In genomic region chr17:82328994-82329507, GRCh38 we compare ENCODE assay signal across 1 cellular context.
TF ChIP-seq lines count a peak whose summit lies in the region.

No MANE protein-coding gene starts in this region.

TF ChIP-seq in K562, 482 proteins besides CTCF, POLR2A, EP300 and RAD21:
- TF ChIP-seq ZNF766 (CRISPR knock-in tag; conservative IDR thresholded peaks at IDR 0.05) (no peak), ZNF511 (CRISPR knock-in tag; IDR thresholded peaks at IDR 0.05) (no peak), FOXP1 (CRISPR knock-in tag; IDR thresholded peaks at IDR 0.05) (no peak), DLX4 (CRISPR knock-in tag; IDR thresholded peaks at IDR 0.05) (no peak), ZBTB40 (IDR thresholded peaks at IDR 0.05) (no peak), ZBTB40 (CRISPR knock-in tag; IDR thresholded peaks at IDR 0.05) (no peak), CHD2 (IDR thresholded peaks at IDR 0.05; ENCODE audit: low read depth, low read length) (no peak), ZNF551 (CRISPR knock-in tag; IDR thresholded peaks at IDR 0.05) (no peak), ZBTB7A (IDR thresholded peaks at IDR 0.05; ENCODE audit: borderline replicate concordance, control insufficient read depth, low read depth, low read length) (no peak), BRD4 (IDR thresholded peaks at IDR 0.05) (no peak), YY1 (IDR thresholded peaks at IDR 0.05; ENCODE audit: borderline replicate concordance in 1 of 3, control insufficient read depth in 1 of 3, extremely low read depth in 1 of 3, insufficient read depth in 3 of 3, insufficient read length in 1 of 3, insufficient replicate concordance in 2 of 3, low read depth in 1 of 3, low read length in 2 of 3) (no peak), THRB (CRISPR knock-in tag; conservative IDR thresholded peaks at IDR 0.05) (no peak), KLF13 (tag; IDR thresholded peaks at IDR 0.05; ENCODE audit: borderline replicate concordance, low read depth) (no peak), HDGF (IDR thresholded peaks at IDR 0.05) (no peak), FOXJ2 (tag; IDR thresholded peaks at IDR 0.05) (no peak)
